ENCODE assay signal across 8 cellular contexts in the genomic region with DNA sequence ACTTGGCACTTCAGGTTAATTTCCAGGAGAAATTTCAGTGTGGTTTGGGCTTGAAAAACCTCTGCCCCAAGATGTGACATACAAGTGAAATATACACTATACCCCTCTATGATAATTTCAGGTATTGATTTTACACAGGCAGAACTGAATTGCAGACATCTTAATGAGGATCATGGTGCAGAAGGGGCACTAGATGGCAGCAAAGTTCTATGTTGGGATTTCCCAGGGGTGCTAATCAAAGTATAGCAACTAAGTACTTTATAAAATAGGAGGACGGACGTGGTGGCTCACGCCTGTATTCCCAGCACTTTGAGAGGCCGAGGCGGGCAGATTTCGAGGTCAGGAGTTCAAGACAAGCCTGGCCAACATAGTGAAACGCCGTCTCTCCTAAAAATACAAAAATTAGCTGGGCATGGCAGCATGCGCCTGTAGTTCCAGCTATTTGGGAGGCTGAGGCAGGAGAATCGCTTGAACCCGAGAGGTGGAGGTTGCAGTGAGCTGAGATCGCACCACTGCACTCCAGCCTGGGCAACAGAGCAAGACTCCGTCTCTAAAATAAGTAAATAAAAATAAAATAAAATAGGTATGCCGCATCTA.
DNase-seq lines count a peak whose midpoint lies in the region; ATAC-seq lines count a peak whose summit lies in the region.
"Not testable (repeated sequence)": the region's sequence is repeated elsewhere in the genome, so short reads cannot be mapped to it uniquely, and the experiment has no call there.

No MANE protein-coding gene starts in this region.

- POLR2A ChIA-PET in activated CD4-positive, alpha-beta T cell treated with anti-CD3 and anti-CD28 coated beads for 36 hours (lab: Charles Lee) = interaction anchor here (0.9 kb wide), 1 partner anchor 799 kb away, joined by 3 read pairs; no protein-coding TSS in a partner anchor

- not testable (repeated sequence) for H3K4me1 Mint-ChIP-seq in activated CD4-positive, alpha-beta T cell treated with anti-CD3 and anti-CD28 coated beads for 36 hours

- DNase-seq in COLO829 (ENCODE audit: low spot score) (peak; percentile 66), NCI-H526 (lab: John Stamatoyannopoulos, UW) (peak; percentile 80 to 94), cerebellum (ENCODE audit: low spot score) (peak; percentile 19), kidney tubule cell (ENCODE audit: low spot score) (peak; percentile 73)
- peak; percentile 76 for DNase-seq in activated CD4-positive, alpha-beta T cell treated with anti-CD3 and anti-CD28 coated beads for 36 hours
- DNase-seq in stimulated activated CD4-positive, alpha-beta T cell treated with anti-CD3 and anti-CD28 coated beads, TNF-alpha, amount 100 ng/mL, for 1 hour (ENCODE audit: low read depth in 3 of 3, low spot score in 1 of 3) = peak in 2 of 3 donors; percentile 35

- H3K27me3 Mint-ChIP-seq in activated CD4-positive, alpha-beta T cell treated with anti-CD3 and anti-CD28 coated beads for 36 hours = not testable (repeated sequence)

- not testable (repeated sequence) for H3K9me3 Mint-ChIP-seq in activated CD4-positive, alpha-beta T cell treated with anti-CD3 and anti-CD28 coated beads for 36 hours (ENCODE audit: low read depth)

- not testable (repeated sequence) for H3K4me3 Mint-ChIP-seq in activated CD4-positive, alpha-beta T cell treated with anti-CD3 and anti-CD28 coated beads for 36 hours

- CTCF ChIA-PET in activated CD4-positive, alpha-beta T cell treated with anti-CD3 and anti-CD28 coated beads for 36 hours (lab: Charles Lee) = interaction anchor here (0.8 to 2.5 kb wide), 17 partner anchors 11 to 925 kb away, joined by 3 to 37 read pairs (median 5); no protein-coding TSS in a partner anchor

- not testable (repeated sequence) for H3K27ac Mint-ChIP-seq in activated CD4-positive, alpha-beta T cell treated with anti-CD3 and anti-CD28 coated beads for 36 hours

- not testable (repeated sequence) for H3K36me3 Mint-ChIP-seq in activated CD4-positive, alpha-beta T cell treated with anti-CD3 and anti-CD28 coated beads for 36 hours (ENCODE audit: low read depth)

- peak; percentile 82 for ATAC-seq in GM19467 (IDR thresholded peaks at IDR 0.05; ENCODE audit: unreplicated experiment)
- peak; percentile 89 for ATAC-seq in HG03457 (IDR thresholded peaks at IDR 0.05; ENCODE audit: unreplicated experiment)
- ATAC-seq in activated CD4-positive, alpha-beta T cell treated with anti-CD3 and anti-CD28 coated beads for 36 hours = peak; percentile 85

- intact Hi-C loops in activated CD4-positive, alpha-beta T cell treated with anti-CD3 and anti-CD28 coated beads for 36 hours (cut with DNase I, micrococcal nuclease) = loop anchor here (1.0 to 10.0 kb wide), 10 partner anchors 127 to 829 kb away; no protein-coding TSS in a partner anchor

Comparison
In these comparisons a context has a peak if more than half of its experiments do, and no peak if none do; other contexts are left out.
1. Peak in every context shown above with its lines: DNase-seq and ATAC-seq.
2. DNase-seq: peak in every context shown above with its lines; median percentile 87 in NCI-H526; 76 in activated CD4-positive, alpha-beta T cell treated with anti-CD3 and anti-CD28 coated beads for 36 hours; 73 in kidney tubule cell; 66 in COLO829; 35 in stimulated activated CD4-positive, alpha-beta T cell treated with anti-CD3 and anti-CD28 coated beads, TNF-alpha, amount 100 ng/mL, for 1 hour; 19 in cerebellum.